In genomic region chr5:132269635-132270344, GRCh38 we compare ENCODE assay signal across 19 cellular contexts. TPM values are rescaled to one million over a fixed set of nuclear protein-coding genes. Genes with fewer than 3 reads are reported as not detected.
DNase-seq lines count a peak whose midpoint lies in the region; ATAC-seq and TF ChIP-seq lines count a peak whose summit lies in the region.
"Had no signal": no experiment of that assay in that cellular context is flagged by ENCODE, and none has a peak within 500 bp of the region (broad histone marks: within the 10 kb centered on the region; RNA-seq: fewer than 3 reads in every experiment).

No MANE protein-coding gene starts in this region.

- H3K4me3 ChIP-seq in SK-N-SH (ENCODE audit: low read depth in 2 of 2, low read length in 1 of 2), result no peak overlapping the region
- H3K4me3 ChIP-seq in colonic mucosa, result no peak overlapping the region
- no peak overlapping the region for H3K4me3 ChIP-seq in coronary artery
- H3K4me3 ChIP-seq: BLaER1, thoracic aorta had no signal

- H3K4me3 Mint-ChIP-seq in mesothelial cell of epicardium, result no peak overlapping the region
- H3K4me3 Mint-ChIP-seq: activated T-helper 17 cell treated with anti-CD3 and anti-CD28 coated beads, Interleukin-2, amount 50 U/mL, for 72 hours; central memory CD8-positive, alpha-beta T cell had no signal

- H3K4me1 Mint-ChIP-seq in mesothelial cell of epicardium, result peaks cover 30% of the 10 kb centered on the region

- peaks cover 21% of the 10 kb centered on the region for H3K36me3 Mint-ChIP-seq in mesothelial cell of epicardium
- H3K36me3 Mint-ChIP-seq: T-cell had no signal

- no peaks in the 10 kb centered on the region for H3K79me2 ChIP-seq in SK-N-SH (ENCODE audit: insufficient read depth)

- H3K36me3 ChIP-seq in SK-N-SH (replicated peaks in 1 of 2; ENCODE audit: control insufficient read depth in 1 of 2, insufficient read depth in 2 of 2, low read length in 1 of 2), result peaks cover 6 to 29% of the 10 kb centered on the region in 2 experiments
- no peaks in the 10 kb centered on the region for H3K36me3 ChIP-seq in colonic mucosa
- H3K36me3 ChIP-seq: BLaER1 had no signal

- no peak for TF ChIP-seq RAD21 in SK-N-SH (IDR thresholded peaks at IDR 0.05; ENCODE audit: low read length)

- intact Hi-C loops in colonic mucosa (cut with DNase I), result loop anchor here (10.0 kb wide), 1 partner anchor 105 kb away; no protein-coding TSS in a partner anchor

- DNase-seq in SK-N-SH (no peak), colonic mucosa (peak; percentile 15), mesothelial cell of epicardium (ENCODE audit: low spot score in 2 of 2, unreplicated experiment in 2 of 2) (peak in 1 of 2 experiments; percentile 20), ureter (ENCODE audit: low spot score) (peak; percentile 28), coronary artery (ENCODE audit: low spot score) (no peak)
- DNase-seq: GOT3, left ventricle myocardium superior, NCI-H1436, NCI-H2171 treated with DMSO at 0.1 percent for 48 hours, small intestine had no signal

- H3K9ac ChIP-seq in SK-N-SH (0 out of 2 replicates have a peak overlapping the region, but pooled peaks have one; percentile 20), colonic mucosa (ENCODE audit: low read depth in 2 of 2, low read length in 2 of 2) (no peak overlapping the region)
- H3K9ac ChIP-seq: BLaER1 had no signal

- peaks cover 8% of the 10 kb centered on the region for H3F3A ChIP-seq in SK-N-SH (replicated peaks; ENCODE audit: insufficient read depth)

- ATAC-seq in SK-N-SH treated with all-trans-retinoic acid at 6 μM for 48 hours, result no peak
- no peak for ATAC-seq in HG03460 (IDR thresholded peaks at IDR 0.05; ENCODE audit: unreplicated experiment)
- no peak for ATAC-seq in GM21576 (IDR thresholded peaks at IDR 0.05; ENCODE audit: unreplicated experiment)
- ATAC-seq: activated T-helper 17 cell treated with anti-CD3 and anti-CD28 coated beads, Interleukin-2, amount 50 U/mL, for 72 hours; left ventricle myocardium superior; T-cell had no signal

- no peak overlapping the region for H2AFZ ChIP-seq in SK-N-SH (ENCODE audit: low read depth)

- no peaks in the 10 kb centered on the region for H3K9me3 Mint-ChIP-seq in mesothelial cell of epicardium
- H3K9me3 Mint-ChIP-seq: activated T-helper 17 cell treated with anti-CD3 and anti-CD28 coated beads, Interleukin-2, amount 50 U/mL, for 72 hours; central memory CD8-positive, alpha-beta T cell; T-cell had no signal

- peak overlapping the region; percentile 66 to 91 for H3K27ac ChIP-seq in SK-N-SH (ENCODE audit: low read depth in 2 of 2, low read length in 1 of 2)
- no peak overlapping the region for H3K27ac ChIP-seq in colonic mucosa
- H3K27ac ChIP-seq in coronary artery, result peak overlapping the region in 1 of 2 donors; percentile 94
- H3K27ac ChIP-seq: 22Rv1, BLaER1 had no signal

- TF ChIP-seq CTCF in SK-N-SH (IDR thresholded peaks at IDR 0.05) (no peak), colonic mucosa (IDR thresholded peaks at IDR 0.05) (no peak), mesothelial cell of epicardium (IDR thresholded peaks at IDR 0.05; ENCODE audit: unreplicated experiment) (no peak), coronary artery (IDR thresholded peaks at IDR 0.05) (no peak)

- no peaks in the 10 kb centered on the region for H3K27me3 Mint-ChIP-seq in mesothelial cell of epicardium (ENCODE audit: low read depth)

- WGBS in SK-N-SH (ENCODE audit: low lambda C conversion rate), result 89% methylated on average over 3 of the region's 3 CpGs

- H3K27me3 ChIP-seq in SK-N-SH (ENCODE audit: insufficient read depth) (no peaks in the 10 kb centered on the region), colonic mucosa (no peaks in the 10 kb centered on the region)

- H3K9me3 ChIP-seq in SK-N-SH (no peaks in the 10 kb centered on the region), colonic mucosa (no peaks in the 10 kb centered on the region)
- H3K9me3 ChIP-seq: BLaER1, thoracic aorta had no signal

- no peak for TF ChIP-seq EP300 in SK-N-SH (IDR thresholded peaks at IDR 0.05; ENCODE audit: borderline replicate concordance in 1 of 2, low read depth in 1 of 2, low read length in 1 of 2)

- CTCF ChIA-PET in SK-N-SH (lab: Yijun Ruan, JAX), result interaction anchor here (0.8 to 3.3 kb wide), 4 partner anchors 10 to 141 kb away, joined by 3 to 16 read pairs (median 5); no protein-coding TSS in a partner anchor

- H3K27ac Mint-ChIP-seq in mesothelial cell of epicardium, result peak overlapping the region; percentile 43
- H3K27ac Mint-ChIP-seq: activated T-helper 17 cell treated with anti-CD3 and anti-CD28 coated beads, Interleukin-2, amount 50 U/mL, for 72 hours; T-cell had no signal

- peaks cover 32 to 56% of the 10 kb centered on the region in 2 experiments for H3K4me1 ChIP-seq in SK-N-SH (ENCODE audit: control insufficient read depth in 1 of 2, insufficient read depth in 2 of 2, low read depth in 1 of 2, low read length in 1 of 2)
- H3K4me1 ChIP-seq in colonic mucosa, result peaks cover 19% of the 10 kb centered on the region

- H4K20me1 ChIP-seq in SK-N-SH (ENCODE audit: insufficient read depth), result no peaks in the 10 kb centered on the region
- H4K20me1 ChIP-seq: BLaER1 had no signal

- POLR2A ChIA-PET in SK-N-SH (lab: Yijun Ruan, JAX), result interaction anchor here (1.0 to 1.8 kb wide), 2 partner anchors 11 to 24 kb away, joined by 3 to 10 read pairs; partner anchors contain the start of gene SLC22A4

- H3K9me2 ChIP-seq in SK-N-SH, result no peaks in the 10 kb centered on the region

- 0 out of 2 replicates have a peak overlapping the region, but pooled peaks have one; percentile 42 for H3K4me2 ChIP-seq in SK-N-SH

TF ChIP-seq in SK-N-SH, 30 proteins besides CTCF, POLR2A, EP300 and RAD21:
- TF ChIP-seq MEF2A (IDR thresholded peaks at IDR 0.05; ENCODE audit: borderline replicate concordance, low read depth), result no peak
- no peak for TF ChIP-seq SIN3A (IDR thresholded peaks at IDR 0.05; ENCODE audit: borderline replicate concordance, low read depth, low read length)
- TF ChIP-seq NFIC (IDR thresholded peaks at IDR 0.05; ENCODE audit: borderline replicate concordance), result no peak
- no peak for TF ChIP-seq CHD2 (IDR thresholded peaks at IDR 0.05; ENCODE audit: low read length, partially characterized antibody)
- no peak for TF ChIP-seq TAF1 (IDR thresholded peaks at IDR 0.05; ENCODE audit: borderline replicate concordance, low read depth, low read length)
- no peak for TF ChIP-seq FOSL2 (IDR thresholded peaks at IDR 0.05; ENCODE audit: borderline replicate concordance, low read depth)

TF ChIP-seq in SK-N-SH treated with all-trans-retinoic acid at 6 μM for 48 hours, 23 proteins besides CTCF, POLR2A, EP300 and RAD21:
- no peak for TF ChIP-seq RARB (CRISPR knock-in tag; IDR thresholded peaks at IDR 0.05)
- TF ChIP-seq PATZ1 (CRISPR knock-in tag; IDR thresholded peaks at IDR 0.05; ENCODE audit: borderline replicate concordance), result no peak
- TF ChIP-seq TCF4 (CRISPR knock-in tag; IDR thresholded peaks at IDR 0.05; ENCODE audit: borderline replicate concordance), result no peak
- no peak for TF ChIP-seq ZNF8 (CRISPR knock-in tag; IDR thresholded peaks at IDR 0.05)
- TF ChIP-seq ARNTL (CRISPR knock-in tag; IDR thresholded peaks at IDR 0.05; ENCODE audit: borderline replicate concordance, low read depth), result no peak
- no peak for TF ChIP-seq TOX (CRISPR knock-in tag; IDR thresholded peaks at IDR 0.05; ENCODE audit: borderline replicate concordance)
- no peak for TF ChIP-seq ZFP3 (CRISPR knock-in tag; IDR thresholded peaks at IDR 0.05)
- no peak for TF ChIP-seq PPARA (CRISPR knock-in tag; IDR thresholded peaks at IDR 0.05; ENCODE audit: borderline replicate concordance)
- TF ChIP-seq ZC3H10 (CRISPR knock-in tag; IDR thresholded peaks at IDR 0.05), result no peak
- TF ChIP-seq ZNF70 (CRISPR knock-in tag; IDR thresholded peaks at IDR 0.05), result no peak
- TF ChIP-seq CSDC2 (CRISPR knock-in tag; IDR thresholded peaks at IDR 0.05), result no peak
- TF ChIP-seq ZFP30 (CRISPR knock-in tag; IDR thresholded peaks at IDR 0.05), result no peak

RNA-seq across cellular contexts. Expression of gene PDLIM4, which starts 12.3 kb away (rescaled TPM):
- polyA plus RNA-seq in SK-N-SH (2012; rRNA removed), result 45.1 and 57.1 TPM in 2 replicates
- 21.9 and 44.4 TPM in 2 replicates for polyA plus RNA-seq in SK-N-SH (2012; cell fraction: cytosol; rRNA removed)
- polyA plus RNA-seq in SK-N-SH (2012; cell fraction: nucleus; rRNA removed), result 118 and 143 TPM in 2 replicates
- total RNA-seq in colonic mucosa, result 10 to 100 TPM in 1 of 2 donors, 1 to 10 TPM in 1; 2.3 to 14.3 TPM
- total RNA-seq in mesothelial cell of epicardium, result 48.8 to 50.7 TPM (median 50.1 TPM) in 3 replicates
- total RNA-seq in ureter, result 33.9 TPM
- total RNA-seq: activated T-helper 17 cell treated with anti-CD3 and anti-CD28 coated beads, Interleukin-2, amount 50 U/mL, for 72 hours; T-cell had no signal

RNA-seq across cellular contexts. Expression of gene SLC22A4, which starts 24.4 kb away (rescaled TPM):
- polyA plus RNA-seq in SK-N-SH (2012; rRNA removed), result 3.3 and 3.8 TPM in 2 replicates
- polyA plus RNA-seq in SK-N-SH (2012; cell fraction: cytosol; rRNA removed), result 2.3 and 2.5 TPM in 2 replicates
- polyA plus RNA-seq in SK-N-SH (2012; cell fraction: nucleus; rRNA removed), result 6.5 and 9.9 TPM in 2 replicates
- total RNA-seq in colonic mucosa (1 to 10 TPM; 1.3 to 8.3 TPM), mesothelial cell of epicardium (2.1 to 2.4 TPM (median 2.2 TPM) in 3 replicates), ureter (3.1 TPM)

RNA-seq across cellular contexts. Expression of gene P4HA2, which starts 42.1 kb away (rescaled TPM):
- polyA plus RNA-seq in SK-N-SH (2012; rRNA removed), result 67.2 and 73.5 TPM in 2 replicates
- 48.5 and 58.5 TPM in 2 replicates for polyA plus RNA-seq in SK-N-SH (2012; cell fraction: cytosol; rRNA removed)
- 71.2 and 94.8 TPM in 2 replicates for polyA plus RNA-seq in SK-N-SH (2012; cell fraction: nucleus; rRNA removed)
- total RNA-seq in colonic mucosa (10 to 100 TPM; 53.7 to 79.6 TPM), mesothelial cell of epicardium (66.3 to 68.7 TPM (median 66.9 TPM) in 3 replicates), ureter (39.7 TPM)

Comparison
In these comparisons a context has a peak if more than half of its experiments do, and no peak if none do; other contexts are left out.
1. DNase-seq: peak in colonic mucosa (single experiment) and ureter (single experiment); none in SK-N-SH (single experiment) and coronary artery (single experiment).